15 cellular contexts compared by ENCODE assay signal in genomic region chr4:67659065-67659464, GRCh38. TPM values are rescaled to one million over a fixed set of nuclear protein-coding genes. Genes with fewer than 3 reads are reported as not detected.
A peak's percentile ranks its signal among the peaks of the same experiment; 100 is the strongest.
DNase-seq lines count a peak whose midpoint lies in the region; ATAC-seq and TF ChIP-seq lines count a peak whose summit lies in the region.
"Had no signal": no experiment of that assay in that cellular context is flagged by ENCODE, and none has a peak within 500 bp of the region (broad histone marks: within the 10 kb centered on the region; RNA-seq: fewer than 3 reads in every experiment).

No MANE protein-coding gene starts in this region.

- peaks cover 82% of the 10 kb centered on the region for H3K36me3 Mint-ChIP-seq in activated CD8-positive, alpha-beta T cell treated with anti-CD3 and anti-CD28 coated beads for 36 hours (ENCODE audit: low read depth)
- H3K36me3 Mint-ChIP-seq in activated CD8-positive, alpha-beta T cell treated with anti-CD3 and anti-CD28 coated beads, Interleukin-2, amount 10 ng/mL, durations not matched to agents 7 days and 5 days (ENCODE audit: low read depth), result peaks cover 86% of the 10 kb centered on the region
- peaks cover 44 to 74% of the 10 kb centered on the region in 2 donors for H3K36me3 Mint-ChIP-seq in activated naive CD4-positive, alpha-beta T cell treated with anti-CD3 and anti-CD28 coated beads, Interleukin-2, amount 50 U/mL, for 72 hours
- peaks cover 84% of the 10 kb centered on the region for H3K36me3 Mint-ChIP-seq in activated naive CD4-positive, alpha-beta T cell treated with anti-CD3 and anti-CD28 coated beads, Interleukin-2, amount 10 ng/mL, durations not matched to agents 7 days and 5 days
- H3K36me3 Mint-ChIP-seq in endothelial cell (ENCODE audit: low read depth, unreplicated experiment), result peaks cover 81% of the 10 kb centered on the region

- POLR2A ChIA-PET in activated CD8-positive, alpha-beta T cell treated with anti-CD3 and anti-CD28 coated beads for 36 hours (lab: Charles Lee), result no interaction called here
- POLR2A ChIA-PET in activated CD8-positive, alpha-beta T cell treated with anti-CD3 and anti-CD28 coated beads, Interleukin-2, amount 10 ng/mL, durations not matched to agents 7 days and 5 days (lab: Charles Lee), result no interaction called here

- H3K4me3 Mint-ChIP-seq in activated CD8-positive, alpha-beta T cell treated with anti-CD3 and anti-CD28 coated beads for 36 hours, result no peak overlapping the region
- no peak overlapping the region for H3K4me3 Mint-ChIP-seq in activated CD8-positive, alpha-beta T cell treated with anti-CD3 and anti-CD28 coated beads, Interleukin-2, amount 10 ng/mL, durations not matched to agents 7 days and 5 days
- H3K4me3 Mint-ChIP-seq in activated naive CD4-positive, alpha-beta T cell treated with anti-CD3 and anti-CD28 coated beads, Interleukin-2, amount 10 ng/mL, durations not matched to agents 7 days and 5 days, result no peak overlapping the region
- H3K4me3 Mint-ChIP-seq in endothelial cell (ENCODE audit: unreplicated experiment), result peak overlapping the region; percentile 71
- H3K4me3 Mint-ChIP-seq: CD14-positive monocyte; CD8-positive, alpha-beta T cell had no signal

- H3K27me3 Mint-ChIP-seq in activated CD8-positive, alpha-beta T cell treated with anti-CD3 and anti-CD28 coated beads for 36 hours, result no peaks in the 10 kb centered on the region
- no peaks in the 10 kb centered on the region for H3K27me3 Mint-ChIP-seq in activated CD8-positive, alpha-beta T cell treated with anti-CD3 and anti-CD28 coated beads, Interleukin-2, amount 10 ng/mL, durations not matched to agents 7 days and 5 days (ENCODE audit: low read depth)
- H3K27me3 Mint-ChIP-seq in activated naive CD4-positive, alpha-beta T cell treated with anti-CD3 and anti-CD28 coated beads, Interleukin-2, amount 10 ng/mL, durations not matched to agents 7 days and 5 days, result no peaks in the 10 kb centered on the region
- H3K27me3 Mint-ChIP-seq in endothelial cell (ENCODE audit: unreplicated experiment), result no peaks in the 10 kb centered on the region

- no peak for TF ChIP-seq CTCF in activated CD8-positive, alpha-beta T cell treated with anti-CD3 and anti-CD28 coated beads for 36 hours (IDR thresholded peaks at IDR 0.05)
- TF ChIP-seq CTCF in endothelial cell (IDR thresholded peaks at IDR 0.05; ENCODE audit: unreplicated experiment), result no peak

- CTCF ChIA-PET in activated CD8-positive, alpha-beta T cell treated with anti-CD3 and anti-CD28 coated beads for 36 hours (lab: Charles Lee), result no interaction called here
- CTCF ChIA-PET in activated CD8-positive, alpha-beta T cell treated with anti-CD3 and anti-CD28 coated beads, Interleukin-2, amount 10 ng/mL, durations not matched to agents 7 days and 5 days (lab: Charles Lee), result interaction anchor here (0.9 kb wide), 1 partner anchor 17 kb away, joined by 3 read pairs; no protein-coding TSS in a partner anchor
- CTCF ChIA-PET in activated naive CD4-positive, alpha-beta T cell treated with anti-CD3 and anti-CD28 coated beads, Interleukin-2, amount 10 ng/mL, durations not matched to agents 7 days and 5 days (lab: Charles Lee), result no interaction called here

- intact Hi-C loops in activated CD8-positive, alpha-beta T cell treated with anti-CD3 and anti-CD28 coated beads for 36 hours (cut with micrococcal nuclease), result no loop called here

- peak; percentile 29 for ATAC-seq in activated CD8-positive, alpha-beta T cell treated with anti-CD3 and anti-CD28 coated beads for 36 hours
- no peak for ATAC-seq in activated CD8-positive, alpha-beta T cell treated with anti-CD3 and anti-CD28 coated beads, Interleukin-2, amount 10 ng/mL, durations not matched to agents 7 days and 5 days
- peak; percentile 26 to 47 for ATAC-seq in activated naive CD4-positive, alpha-beta T cell treated with anti-CD3 and anti-CD28 coated beads, Interleukin-2, amount 50 U/mL, for 72 hours
- ATAC-seq in GM21619 (IDR thresholded peaks at IDR 0.05; ENCODE audit: unreplicated experiment), result no peak
- ATAC-seq: CD8-positive, alpha-beta T cell; HCT116 had no signal

- H3K4me1 Mint-ChIP-seq in activated CD8-positive, alpha-beta T cell treated with anti-CD3 and anti-CD28 coated beads for 36 hours (ENCODE audit: low read depth), result peaks cover 28% of the 10 kb centered on the region
- H3K4me1 Mint-ChIP-seq in activated CD8-positive, alpha-beta T cell treated with anti-CD3 and anti-CD28 coated beads, Interleukin-2, amount 10 ng/mL, durations not matched to agents 7 days and 5 days (ENCODE audit: low read depth), result peaks cover 5% of the 10 kb centered on the region
- H3K4me1 Mint-ChIP-seq in activated naive CD4-positive, alpha-beta T cell treated with anti-CD3 and anti-CD28 coated beads, Interleukin-2, amount 10 ng/mL, durations not matched to agents 7 days and 5 days, result no peaks in the 10 kb centered on the region
- no peaks in the 10 kb centered on the region for H3K4me1 Mint-ChIP-seq in endothelial cell (ENCODE audit: unreplicated experiment)
- H3K4me1 Mint-ChIP-seq: CD14-positive monocyte had no signal

- peak; percentile 13 for DNase-seq in NCI-H82 (lab: John Stamatoyannopoulos, UW)
- no peak for DNase-seq in NCI-H82 treated with DMSO at 0.1 percent for 48 hours (lab: John Stamatoyannopoulos, UW; ENCODE audit: unreplicated experiment)
- peak; percentile 12 for DNase-seq in activated CD8-positive, alpha-beta T cell treated with anti-CD3 and anti-CD28 coated beads for 36 hours
- DNase-seq in activated CD8-positive, alpha-beta T cell treated with anti-CD3 and anti-CD28 coated beads, Interleukin-2, amount 10 ng/mL, durations not matched to agents 7 days and 5 days, result no peak
- DNase-seq in activated naive CD4-positive, alpha-beta T cell treated with anti-CD3 and anti-CD28 coated beads, Interleukin-2, amount 50 U/mL, for 72 hours (ENCODE audit: low spot score in 2 of 2), result no peak
- no peak for DNase-seq in activated naive CD4-positive, alpha-beta T cell treated with anti-CD3 and anti-CD28 coated beads, Interleukin-2, amount 10 ng/mL, durations not matched to agents 7 days and 5 days
- DNase-seq in endothelial cell (ENCODE audit: low spot score), result no peak
- DNase-seq: CD8-positive, alpha-beta T cell; COR-L47; DMS153; DMS79 treated with DMSO at 0.1 percent for 48 hours; EL had no signal

- peaks cover 18% of the 10 kb centered on the region for H3K9me3 Mint-ChIP-seq in activated CD8-positive, alpha-beta T cell treated with anti-CD3 and anti-CD28 coated beads for 36 hours
- H3K9me3 Mint-ChIP-seq in activated CD8-positive, alpha-beta T cell treated with anti-CD3 and anti-CD28 coated beads, Interleukin-2, amount 10 ng/mL, durations not matched to agents 7 days and 5 days (ENCODE audit: insufficient read depth), result peaks cover 17% of the 10 kb centered on the region
- H3K9me3 Mint-ChIP-seq in activated naive CD4-positive, alpha-beta T cell treated with anti-CD3 and anti-CD28 coated beads, Interleukin-2, amount 50 U/mL, for 72 hours, result peaks cover 5 to 23% of the 10 kb centered on the region in 2 donors
- H3K9me3 Mint-ChIP-seq in activated naive CD4-positive, alpha-beta T cell treated with anti-CD3 and anti-CD28 coated beads, Interleukin-2, amount 10 ng/mL, durations not matched to agents 7 days and 5 days, result peaks cover 24% of the 10 kb centered on the region
- peaks cover 6% of the 10 kb centered on the region for H3K9me3 Mint-ChIP-seq in endothelial cell (ENCODE audit: unreplicated experiment)

- H3K27ac Mint-ChIP-seq in activated CD8-positive, alpha-beta T cell treated with anti-CD3 and anti-CD28 coated beads for 36 hours, result no peak overlapping the region
- H3K27ac Mint-ChIP-seq in activated CD8-positive, alpha-beta T cell treated with anti-CD3 and anti-CD28 coated beads, Interleukin-2, amount 10 ng/mL, durations not matched to agents 7 days and 5 days, result no peak overlapping the region
- peak overlapping the region in 1 of 2 donors; percentile 44 for H3K27ac Mint-ChIP-seq in activated naive CD4-positive, alpha-beta T cell treated with anti-CD3 and anti-CD28 coated beads, Interleukin-2, amount 50 U/mL, for 72 hours
- H3K27ac Mint-ChIP-seq in activated naive CD4-positive, alpha-beta T cell treated with anti-CD3 and anti-CD28 coated beads, Interleukin-2, amount 10 ng/mL, durations not matched to agents 7 days and 5 days, result no peak overlapping the region
- no peak overlapping the region for H3K27ac Mint-ChIP-seq in endothelial cell (ENCODE audit: unreplicated experiment)
- H3K27ac Mint-ChIP-seq: CD8-positive, alpha-beta T cell had no signal

RNA-seq across cellular contexts. Expression of gene UBA6, which starts 41.9 kb away (rescaled TPM):
- 10 to 100 TPM; 81.2 to 87.5 TPM for total RNA-seq in activated CD8-positive, alpha-beta T cell treated with anti-CD3 and anti-CD28 coated beads for 36 hours
- total RNA-seq in activated CD8-positive, alpha-beta T cell treated with anti-CD3 and anti-CD28 coated beads, Interleukin-2, amount 10 ng/mL, durations not matched to agents 7 days and 5 days, result 10 to 100 TPM; 90.8 to 91.1 TPM
- total RNA-seq in activated naive CD4-positive, alpha-beta T cell treated with anti-CD3 and anti-CD28 coated beads, Interleukin-2, amount 50 U/mL, for 72 hours, result 10 to 100 TPM; 90.0 to 94.6 TPM
- 79.5 TPM for total RNA-seq in endothelial cell (ENCODE audit: unreplicated experiment)

Comparison
In these comparisons a context has a peak if more than half of its experiments do, and no peak if none do; other contexts are left out.
1. DNase-seq: peak in NCI-H82 (single experiment) and activated CD8-positive, alpha-beta T cell treated with anti-CD3 and anti-CD28 coated beads for 36 hours (single experiment); none in NCI-H82 treated with DMSO at 0.1 percent for 48 hours (single experiment), activated CD8-positive, alpha-beta T cell treated with anti-CD3 and anti-CD28 coated beads, Interleukin-2, amount 10 ng/mL, durations not matched to agents 7 days and 5 days (single experiment), activated naive CD4-positive, alpha-beta T cell treated with anti-CD3 and anti-CD28 coated beads, Interleukin-2, amount 50 U/mL, for 72 hours (0 of 2), activated naive CD4-positive, alpha-beta T cell treated with anti-CD3 and anti-CD28 coated beads, Interleukin-2, amount 10 ng/mL, durations not matched to agents 7 days and 5 days (single experiment) and endothelial cell (single experiment).
2. ATAC-seq: peak in activated CD8-positive, alpha-beta T cell treated with anti-CD3 and anti-CD28 coated beads for 36 hours (single experiment) and activated naive CD4-positive, alpha-beta T cell treated with anti-CD3 and anti-CD28 coated beads, Interleukin-2, amount 50 U/mL, for 72 hours (2 of 2); none in activated CD8-positive, alpha-beta T cell treated with anti-CD3 and anti-CD28 coated beads, Interleukin-2, amount 10 ng/mL, durations not matched to agents 7 days and 5 days (single experiment) and GM21619 (single experiment).